1 cellular context compared by ENCODE assay signal in genomic region chr22:37907036-37907954, GRCh38.
TF ChIP-seq lines count a peak whose summit lies in the region.

No MANE protein-coding gene starts in this region.

TF ChIP-seq in HepG2, 621 proteins besides CTCF, POLR2A, EP300 and RAD21:
- TF ChIP-seq ZNF761 (CRISPR knock-in tag; conservative IDR thresholded peaks at IDR 0.05) (0 out of 2 replicates have a peak, but pooled peaks have one; percentile 26), ZNF570 (CRISPR knock-in tag; IDR thresholded peaks at IDR 0.05; ENCODE audit: borderline replicate concordance) (no peak), ZNF264 (CRISPR knock-in tag; IDR thresholded peaks at IDR 0.05) (no peak), MAX (IDR thresholded peaks at IDR 0.05) (0 out of 2 replicates have a peak, but pooled peaks have one; percentile 14), ZNF782 (CRISPR knock-in tag; IDR thresholded peaks at IDR 0.05; ENCODE audit: borderline replicate concordance) (0 out of 2 replicates have a peak, but pooled peaks have one; percentile 10), THAP9 (CRISPR knock-in tag; IDR thresholded peaks at IDR 0.05; ENCODE audit: borderline replicate concordance) (no peak), ARNT (IDR thresholded peaks at IDR 0.05) (no peak), FOXC1 (CRISPR knock-in tag; IDR thresholded peaks at IDR 0.05; ENCODE audit: borderline replicate concordance) (0 out of 2 replicates have a peak, but pooled peaks have one; percentile 50), ARHGAP35 (CRISPR knock-in tag; IDR thresholded peaks at IDR 0.05; ENCODE audit: borderline replicate concordance) (0 out of 2 replicates have a peak, but pooled peaks have one; percentile 49), ZFP91 (CRISPR knock-in tag; IDR thresholded peaks at IDR 0.05; ENCODE audit: borderline replicate concordance) (peak; percentile 53; the same call in 1 of the 2 replicates), ZNF678 (CRISPR knock-in tag; IDR thresholded peaks at IDR 0.05) (0 out of 2 replicates have a peak, but pooled peaks have one; percentile 41), ZNF687 (CRISPR knock-in tag; IDR thresholded peaks at IDR 0.05) (peak; percentile 52; the same call in 1 of the 2 replicates), KLF16 (CRISPR knock-in tag; IDR thresholded peaks at IDR 0.05) (no peak)
TF ChIP-seq in HepG2: peak in this region for 8.
